13 cellular contexts compared by ENCODE assay signal in the genomic region with DNA sequence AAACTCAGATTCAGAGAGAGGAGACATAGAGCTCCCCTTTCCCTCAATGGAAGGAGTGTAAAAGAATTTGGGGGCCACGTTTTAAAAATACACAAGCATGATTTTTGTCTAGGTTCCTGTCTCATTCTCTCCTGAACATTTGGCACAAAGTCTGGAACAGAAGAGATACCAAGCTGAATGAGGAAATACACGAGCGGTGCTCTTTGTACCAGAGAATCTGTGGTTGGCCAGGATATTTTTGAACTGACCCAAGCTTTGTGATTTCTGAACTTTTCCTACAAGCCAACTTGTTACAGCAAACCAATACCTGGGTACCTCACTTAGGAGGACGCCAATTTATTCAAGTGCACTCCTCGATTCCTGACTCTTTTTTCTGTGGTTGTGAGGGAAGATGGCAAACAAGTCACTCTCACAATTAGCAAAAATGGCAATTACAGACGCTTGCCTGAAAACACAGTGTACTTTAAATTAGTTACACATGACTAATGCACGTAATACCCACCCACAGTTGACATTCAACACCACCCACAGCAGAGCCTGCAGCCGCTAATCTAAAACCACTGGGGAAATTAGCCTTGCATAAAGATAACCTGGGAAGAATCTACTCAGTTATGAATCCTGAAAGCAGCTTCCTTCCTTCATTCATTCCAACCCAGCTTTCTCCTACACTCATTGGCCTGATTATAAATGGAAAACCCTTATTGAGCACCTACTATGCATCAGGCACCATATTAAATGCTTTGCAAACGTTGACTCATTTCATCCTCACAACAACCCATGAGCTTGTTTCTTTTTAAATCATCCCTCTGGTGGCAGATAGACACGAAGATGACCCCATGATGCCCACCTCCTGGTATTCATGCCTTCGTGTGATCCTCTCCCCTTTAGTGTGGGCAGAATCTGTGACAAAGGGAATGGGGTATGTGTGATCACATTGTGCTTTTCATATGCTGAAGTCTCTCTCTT.
A peak's percentile ranks its signal among the peaks of the same experiment; 100 is the strongest.
DNase-seq lines count a peak whose midpoint lies in the region; ATAC-seq and TF ChIP-seq lines count a peak whose summit lies in the region.
"Had no signal": no experiment of that assay in that cellular context is flagged by ENCODE, and none has a peak within 500 bp of the region (broad histone marks: within the 10 kb centered on the region; RNA-seq: fewer than 3 reads in every experiment).

No MANE protein-coding gene starts in this region.

- intact Hi-C loops in activated CD4-positive, alpha-beta T cell treated with anti-CD3 and anti-CD28 coated beads for 36 hours (cut with DNase I, micrococcal nuclease) = no loop called here
- intact Hi-C loops in vagina (cut with DNase I) = no loop called here

- no peaks in the 10 kb centered on the region for H3K27me3 Mint-ChIP-seq in activated CD4-positive, alpha-beta T cell treated with anti-CD3 and anti-CD28 coated beads for 36 hours
- H3K27me3 Mint-ChIP-seq in activated T-helper 17 cell treated with anti-CD3 and anti-CD28 coated beads, Interleukin-2, amount 50 U/mL, for 72 hours = no peaks in the 10 kb centered on the region

- TF ChIP-seq CTCF in vagina (IDR thresholded peaks at IDR 0.05) = no peak

- CTCF ChIA-PET in activated CD4-positive, alpha-beta T cell treated with anti-CD3 and anti-CD28 coated beads for 36 hours (lab: Charles Lee) = interaction anchor here (0.8 kb wide), 1 partner anchor 83 kb away, joined by 3 read pairs; no protein-coding TSS in a partner anchor

- peak; percentile 16 for DNase-seq in activated CD4-positive, alpha-beta T cell treated with anti-CD3 and anti-CD28 coated beads for 36 hours
- DNase-seq in activated CD4-positive, alpha-beta T cell treated with anti-CD3 and anti-CD28 coated beads for 4 hours = no peak
- peak; percentile 14 for DNase-seq in renal cortical epithelial cell (ENCODE audit: low read depth)
- no peak for DNase-seq in vagina (ENCODE audit: extremely low spot score in 2 of 2)
- DNase-seq: activated naive CD4-positive, alpha-beta T cell treated with anti-CD3 and anti-CD28 coated beads for 36 hours; SW 1271; upper lobe of right lung had no signal

- POLR2A ChIA-PET in activated CD4-positive, alpha-beta T cell treated with anti-CD3 and anti-CD28 coated beads for 36 hours (lab: Charles Lee) = no interaction called here

- H3K27ac ChIP-seq in vagina = no peak overlapping the region
- H3K27ac ChIP-seq: esophagus muscularis mucosa, upper lobe of right lung had no signal

- no peak overlapping the region for H3K27ac Mint-ChIP-seq in activated CD4-positive, alpha-beta T cell treated with anti-CD3 and anti-CD28 coated beads for 36 hours
- H3K27ac Mint-ChIP-seq in activated T-helper 17 cell treated with anti-CD3 and anti-CD28 coated beads, Interleukin-2, amount 50 U/mL, for 72 hours = no peak overlapping the region
- H3K27ac Mint-ChIP-seq: activated naive CD4-positive, alpha-beta T cell treated with anti-CD3 and anti-CD28 coated beads for 36 hours had no signal

- no peak overlapping the region for H3K4me3 ChIP-seq in vagina
- H3K4me3 ChIP-seq: esophagus muscularis mucosa, lung, upper lobe of right lung had no signal

- ATAC-seq in activated CD4-positive, alpha-beta T cell treated with anti-CD3 and anti-CD28 coated beads for 36 hours = peak; percentile 47
- ATAC-seq in HG02798 (IDR thresholded peaks at IDR 0.05; ENCODE audit: poor library complexity, unreplicated experiment) (peak; percentile 46), HG03196 (IDR thresholded peaks at IDR 0.05; ENCODE audit: unreplicated experiment) (no peak), HG02763 (IDR thresholded peaks at IDR 0.05; ENCODE audit: unreplicated experiment) (no peak)
- ATAC-seq in activated T-helper 17 cell treated with anti-CD3 and anti-CD28 coated beads, Interleukin-2, amount 50 U/mL, for 72 hours (replicated peaks) = peak; percentile 73

- H3K9me3 Mint-ChIP-seq in activated CD4-positive, alpha-beta T cell treated with anti-CD3 and anti-CD28 coated beads for 36 hours (ENCODE audit: low read depth) = no peaks in the 10 kb centered on the region
- H3K9me3 Mint-ChIP-seq in activated T-helper 17 cell treated with anti-CD3 and anti-CD28 coated beads, Interleukin-2, amount 50 U/mL, for 72 hours = no peaks in the 10 kb centered on the region
- H3K9me3 Mint-ChIP-seq: activated naive CD4-positive, alpha-beta T cell treated with anti-CD3 and anti-CD28 coated beads for 36 hours had no signal

- H3K9me3 ChIP-seq in vagina = no peaks in the 10 kb centered on the region
- H3K9me3 ChIP-seq: esophagus muscularis mucosa, upper lobe of right lung had no signal

- H3K4me1 Mint-ChIP-seq in activated CD4-positive, alpha-beta T cell treated with anti-CD3 and anti-CD28 coated beads for 36 hours = peaks cover 8% of the 10 kb centered on the region
- H3K4me1 Mint-ChIP-seq in activated T-helper 17 cell treated with anti-CD3 and anti-CD28 coated beads, Interleukin-2, amount 50 U/mL, for 72 hours = no peaks in the 10 kb centered on the region

- no peak for TF ChIP-seq POLR2A in vagina (IDR thresholded peaks at IDR 0.05)

- no peaks in the 10 kb centered on the region for H3K27me3 ChIP-seq in vagina
- H3K27me3 ChIP-seq: esophagus muscularis mucosa, upper lobe of right lung had no signal

- no peaks in the 10 kb centered on the region for H3K4me1 ChIP-seq in vagina

- no peaks in the 10 kb centered on the region for H3K36me3 Mint-ChIP-seq in activated CD4-positive, alpha-beta T cell treated with anti-CD3 and anti-CD28 coated beads for 36 hours (ENCODE audit: low read depth)
- no peaks in the 10 kb centered on the region for H3K36me3 Mint-ChIP-seq in activated T-helper 17 cell treated with anti-CD3 and anti-CD28 coated beads, Interleukin-2, amount 50 U/mL, for 72 hours (ENCODE audit: low read depth)

- H3K4me3 Mint-ChIP-seq in activated CD4-positive, alpha-beta T cell treated with anti-CD3 and anti-CD28 coated beads for 36 hours = no peak overlapping the region
- H3K4me3 Mint-ChIP-seq in activated T-helper 17 cell treated with anti-CD3 and anti-CD28 coated beads, Interleukin-2, amount 50 U/mL, for 72 hours = no peak overlapping the region
- H3K4me3 Mint-ChIP-seq: activated naive CD4-positive, alpha-beta T cell treated with anti-CD3 and anti-CD28 coated beads for 36 hours had no signal

- H3K36me3 ChIP-seq in vagina = no peaks in the 10 kb centered on the region
- H3K36me3 ChIP-seq: esophagus muscularis mucosa, upper lobe of right lung had no signal

Comparison
In these comparisons a context has a peak if more than half of its experiments do, and no peak if none do; other contexts are left out.
1. DNase-seq: peak in activated CD4-positive, alpha-beta T cell treated with anti-CD3 and anti-CD28 coated beads for 36 hours (single experiment) and renal cortical epithelial cell (single experiment); none in activated CD4-positive, alpha-beta T cell treated with anti-CD3 and anti-CD28 coated beads for 4 hours (0 of 2) and vagina (0 of 2).
2. ATAC-seq: peak in activated CD4-positive, alpha-beta T cell treated with anti-CD3 and anti-CD28 coated beads for 36 hours (single experiment), HG02798 (single experiment) and activated T-helper 17 cell treated with anti-CD3 and anti-CD28 coated beads, Interleukin-2, amount 50 U/mL, for 72 hours (single experiment); none in HG03196 (single experiment) and HG02763 (single experiment).